22 cellular contexts compared by ENCODE assay signal in genomic region chr5:100448250-100448649, GRCh38.
"Had no signal": no experiment of that assay in that cellular context is flagged by ENCODE, and none has a peak within 500 bp of the region (broad histone marks: within the 10 kb centered on the region; RNA-seq: fewer than 3 reads in every experiment).

No MANE protein-coding gene starts in this region.

- H3K36me3 Mint-ChIP-seq: activated CD4-positive, alpha-beta memory T cell treated with anti-CD3 and anti-CD28 coated beads for 36 hours; activated naive CD8-positive, alpha-beta T cell treated with anti-CD3 and anti-CD28 coated beads for 36 hours; type B pancreatic cell had no signal

- H3K27me3 Mint-ChIP-seq: activated B cell treated with CpG ODN at 0.5 μM for 24 hours; activated CD4-positive, alpha-beta T cell treated with anti-CD3 and anti-CD28 coated beads for 36 hours; activated naive CD8-positive, alpha-beta T cell treated with anti-CD3 and anti-CD28 coated beads for 36 hours; type B pancreatic cell had no signal

- ATAC-seq: activated CD4-positive, alpha-beta T cell treated with anti-CD3 and anti-CD28 coated beads for 36 hours; body of pancreas; gastrocnemius medialis; left ventricle myocardium superior; pancreas; sciatic nerve had no signal

- DNase-seq: activated B cell treated with CpG ODN at 0.5 μM for 24 hours; activated CD4-positive, alpha-beta memory T cell treated with anti-CD3 and anti-CD28 coated beads for 36 hours; activated CD4-positive, alpha-beta T cell treated with anti-CD3 and anti-CD28 coated beads for 36 hours; activated naive CD4-positive, alpha-beta T cell treated with Interleukin-2 at 50 U/mL for 16 hours; activated naive CD8-positive, alpha-beta T cell treated with anti-CD3 and anti-CD28 coated beads for 36 hours; activated T-cell treated with anti-CD3 and anti-CD28 coated beads, Interleukin-2, amount 50 U/mL, for 48 hours; body of pancreas; erythroblast; gastrocnemius medialis; hippocampal formation; kidney glomerular epithelial cell; left ventricle myocardium superior; nephron progenitor cell; pancreas; stimulated activated CD4-positive, alpha-beta T cell treated with anti-CD3 and anti-CD28 coated beads, Interleukin-2, amount 100 ng/mL, for 48 hours; stimulated activated naive CD4-positive, alpha-beta T cell; T1000; testis had no signal

- H3K9me3 Mint-ChIP-seq: activated B cell treated with CpG ODN at 0.5 μM for 24 hours; activated CD4-positive, alpha-beta memory T cell treated with anti-CD3 and anti-CD28 coated beads for 36 hours; activated naive CD8-positive, alpha-beta T cell treated with anti-CD3 and anti-CD28 coated beads for 36 hours; type B pancreatic cell had no signal

- H3K27ac ChIP-seq: body of pancreas, gastrocnemius medialis, pancreas, testis, vagina had no signal

- H3K4me2 ChIP-seq: smooth muscle cell had no signal

- H3K4me1 ChIP-seq: body of pancreas, gastrocnemius medialis, pancreas, testis had no signal

- H3K27me3 ChIP-seq: body of pancreas, gastrocnemius medialis, pancreas, testis, vagina had no signal

- H3K9me3 ChIP-seq: body of pancreas, gastrocnemius medialis, pancreas, testis, vagina had no signal

- H3K4me3 Mint-ChIP-seq: activated B cell treated with CpG ODN at 0.5 μM for 24 hours; activated CD4-positive, alpha-beta memory T cell treated with anti-CD3 and anti-CD28 coated beads for 36 hours; activated CD4-positive, alpha-beta T cell treated with anti-CD3 and anti-CD28 coated beads for 36 hours; activated naive CD8-positive, alpha-beta T cell treated with anti-CD3 and anti-CD28 coated beads for 36 hours; nephron progenitor cell; type B pancreatic cell had no signal

- H3K27ac Mint-ChIP-seq: activated B cell treated with CpG ODN at 0.5 μM for 24 hours; activated CD4-positive, alpha-beta memory T cell treated with anti-CD3 and anti-CD28 coated beads for 36 hours; activated CD4-positive, alpha-beta T cell treated with anti-CD3 and anti-CD28 coated beads for 36 hours; activated naive CD8-positive, alpha-beta T cell treated with anti-CD3 and anti-CD28 coated beads for 36 hours; nephron progenitor cell; type B pancreatic cell had no signal

- H3K4me3 ChIP-seq: body of pancreas, gastrocnemius medialis, pancreas, smooth muscle cell, testis, vagina had no signal

- H3K4me1 Mint-ChIP-seq: activated B cell treated with CpG ODN at 0.5 μM for 24 hours; activated naive CD8-positive, alpha-beta T cell treated with anti-CD3 and anti-CD28 coated beads for 36 hours; nephron progenitor cell had no signal

- H3K36me3 ChIP-seq: gastrocnemius medialis, pancreas, vagina had no signal
